ENCODE assay signal across 1 cellular context in genomic region chr3:113758389-113759029, GRCh38.
TF ChIP-seq lines count a peak whose summit lies in the region.

No MANE protein-coding gene starts in this region.

TF ChIP-seq in IMR-90, 13 proteins besides CTCF, POLR2A, EP300 and RAD21:
- TF ChIP-seq CHD1 (IDR thresholded peaks at IDR 0.05; ENCODE audit: low read depth, low read length) (no peak), FOS (IDR thresholded peaks at IDR 0.05; ENCODE audit: low read depth, low read length) (no peak), RCOR1 (IDR thresholded peaks at IDR 0.05; ENCODE audit: insufficient replicate concordance, low read length) (no peak), BHLHE40 (IDR thresholded peaks at IDR 0.05; ENCODE audit: low read depth, low read length) (no peak), MXI1 (IDR thresholded peaks at IDR 0.05; ENCODE audit: borderline replicate concordance, low read depth, low read length) (no peak), MAFK (IDR thresholded peaks at IDR 0.05; ENCODE audit: low read depth, low read length) (no peak), RFX5 (IDR thresholded peaks at IDR 0.05; ENCODE audit: low read depth, low read length) (no peak), USF2 (IDR thresholded peaks at IDR 0.05; ENCODE audit: low read depth, low read length) (no peak), ELK1 (IDR thresholded peaks at IDR 0.05; ENCODE audit: borderline replicate concordance, low read depth, low read length) (no peak), MAZ (IDR thresholded peaks at IDR 0.05; ENCODE audit: borderline replicate concordance, low read depth, low read length) (no peak), NFE2L2 (IDR thresholded peaks at IDR 0.05; ENCODE audit: low read depth, low read length) (no peak)
